Comparison of ENCODE assay signal across 20 cellular contexts in the genomic region with DNA sequence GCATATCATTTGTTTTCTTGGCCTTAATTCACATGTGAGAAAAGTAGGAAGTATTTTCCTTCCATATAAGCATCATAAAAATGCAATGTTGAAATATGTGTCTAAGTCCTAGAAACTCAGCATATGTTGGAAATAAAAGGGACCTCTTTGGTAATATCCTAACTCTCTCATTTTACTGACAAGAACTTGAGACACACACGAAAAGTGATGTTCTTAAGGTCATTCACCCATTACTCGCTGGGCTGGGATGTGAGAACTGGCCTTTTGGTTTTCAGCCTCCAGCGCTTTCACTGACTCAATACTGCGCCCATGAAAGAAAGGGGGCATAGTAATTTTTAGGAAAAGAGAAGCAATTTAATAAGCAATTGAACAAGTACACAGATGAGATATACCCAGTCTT.
DNase-seq lines count a peak whose midpoint lies in the region; ATAC-seq and TF ChIP-seq lines count a peak whose summit lies in the region.
"Had no signal": no experiment of that assay in that cellular context is flagged by ENCODE, and none has a peak within 500 bp of the region (broad histone marks: within the 10 kb centered on the region; RNA-seq: fewer than 3 reads in every experiment).

No MANE protein-coding gene starts in this region.

- H3K4me1 ChIP-seq in HUES48 (ENCODE audit: control insufficient read depth, insufficient read depth, low read length) (peaks cover 19% of the 10 kb centered on the region), adipocyte (ENCODE audit: control insufficient read depth, insufficient read depth, low read length) (peaks cover 9% of the 10 kb centered on the region)
- H3K4me1 ChIP-seq: A549, BLaER1 had no signal

- H3K36me3 ChIP-seq in HUES48 (ENCODE audit: control insufficient read depth, insufficient read depth, low read length) = peaks cover 10% of the 10 kb centered on the region; the same call in 1 of the 2 replicates
- peaks cover 12% of the 10 kb centered on the region for H3K36me3 ChIP-seq in adipocyte (ENCODE audit: control insufficient read depth, insufficient read depth, low read length, severe bottlenecking)
- H3K36me3 ChIP-seq: BLaER1 had no signal

- DNase-seq in AG10803 (ENCODE audit: low read depth) (peak; percentile 13), adipocyte (ENCODE audit: low read depth) (peak; percentile 65), foreskin melanocyte (peak; percentile 52), NCI-H1436 (lab: John Stamatoyannopoulos, UW) (no peak), RPMI8226 (no peak)
- DNase-seq: CD8-positive, alpha-beta T cell; DMS 273 treated with DMSO at 0.1 percent for 48 hours; DMS53; DND-41; EL; GM23248; HFFc6 had no signal

- no peak for TF ChIP-seq CTCF in AG10803 (conservative IDR thresholded peaks at IDR 0.05; ENCODE audit: low read length)

- H3K27me3 ChIP-seq in HUES48 (ENCODE audit: control insufficient read depth, insufficient read depth, low read length) = no peaks in the 10 kb centered on the region
- no peaks in the 10 kb centered on the region for H3K27me3 ChIP-seq in adipocyte (replicated peaks; ENCODE audit: control insufficient read depth, insufficient read depth, low read length)
- H3K27me3 ChIP-seq: BLaER1 had no signal

- H3K9me3 ChIP-seq in HUES48 (ENCODE audit: control insufficient read depth, insufficient read depth, low read length) (no peaks in the 10 kb centered on the region), adipocyte (ENCODE audit: control insufficient read depth, low read length) (no peaks in the 10 kb centered on the region)
- H3K9me3 ChIP-seq: A549, BLaER1 had no signal

- H3K9ac ChIP-seq in HUES48 (ENCODE audit: low read depth, low read length) (no peak overlapping the region), adipocyte (ENCODE audit: low read length) (no peak overlapping the region)
- H3K9ac ChIP-seq: BLaER1, GM23248 had no signal

- H3K4me3 ChIP-seq in AG10803 (ENCODE audit: low read length) (no peak overlapping the region), HUES48 (ENCODE audit: low read depth, low read length) (no peak overlapping the region), adipocyte (ENCODE audit: low read length) (no peak overlapping the region)
- H3K4me3 ChIP-seq: A549, BLaER1, GM12878, GM23248 had no signal

- H3K27ac ChIP-seq in HUES48 (ENCODE audit: low read depth, low read length) = peak overlapping the region; percentile 1
- H3K27ac ChIP-seq: 22Rv1, A549, BLaER1, GM23248 had no signal

- ATAC-seq in HG03095 (IDR thresholded peaks at IDR 0.05; ENCODE audit: unreplicated experiment) (no peak), GM18870 (IDR thresholded peaks at IDR 0.05; ENCODE audit: unreplicated experiment) (no peak)
- ATAC-seq: A549; CD8-positive, alpha-beta T cell; GM12878; HCT116 had no signal

Comparison
In these comparisons a context has a peak if more than half of its experiments do, and no peak if none do; other contexts are left out.
1. DNase-seq: peak in AG10803 (single experiment), adipocyte (single experiment) and foreskin melanocyte (single experiment); none in NCI-H1436 (single experiment) and RPMI8226 (single experiment).